In genomic region chr5:147685991-147686390, GRCh38 we compare ENCODE assay signal across 20 cellular contexts.
DNase-seq lines count a peak whose midpoint lies in the region; ATAC-seq and TF ChIP-seq lines count a peak whose summit lies in the region.
"Had no signal": no experiment of that assay in that cellular context is flagged by ENCODE, and none has a peak within 500 bp of the region (broad histone marks: within the 10 kb centered on the region; RNA-seq: fewer than 3 reads in every experiment).

No MANE protein-coding gene starts in this region.

- H3K27ac ChIP-seq in GM23248 (no peak overlapping the region), SJCRH30 (peak overlapping the region; percentile 11; the same call in 1 of the 2 replicates), foreskin keratinocyte (no peak overlapping the region)
- H3K27ac ChIP-seq: thoracic aorta had no signal

- no peak overlapping the region for H3K4me2 ChIP-seq in GM23248 (ENCODE audit: unreplicated experiment)

- no peak overlapping the region for H2AFZ ChIP-seq in GM23248

- no peaks in the 10 kb centered on the region for H3K9me3 ChIP-seq in GM23248 (ENCODE audit: low read depth)
- no peaks in the 10 kb centered on the region for H3K9me3 ChIP-seq in SJCRH30 (replicated peaks)
- H3K9me3 ChIP-seq: thoracic aorta had no signal

- no peaks in the 10 kb centered on the region for H3K36me3 ChIP-seq in GM23248 (ENCODE audit: low read depth)
- peaks cover 9% of the 10 kb centered on the region; the same call in 1 of the 2 replicates for H3K36me3 ChIP-seq in SJCRH30
- H3K36me3 ChIP-seq: thoracic aorta had no signal

- CTCF ChIA-PET in activated CD4-positive, alpha-beta T cell treated with anti-CD3 and anti-CD28 coated beads, Interleukin-2, amount 10 ng/mL, durations not matched to agents 7 days and 5 days (lab: Charles Lee): no interaction called here

- 21 to 25% methylated on average over 3 of the region's 3 CpGs for WGBS in GM23248 (ENCODE audit: low coverage in 1 of 2, low lambda C conversion rate in 2 of 2, missing lambda C conversion rate in 2 of 2), 2 experiments

- H3K4me1 ChIP-seq in GM23248 (ENCODE audit: insufficient read depth) (no peaks in the 10 kb centered on the region), SJCRH30 (no peaks in the 10 kb centered on the region; the same call in 1 of the 2 replicates), foreskin keratinocyte (no peaks in the 10 kb centered on the region)

- H3K79me2 ChIP-seq in GM23248 (ENCODE audit: insufficient read depth): no peaks in the 10 kb centered on the region

- H3K4me1 Mint-ChIP-seq in activated CD4-positive, alpha-beta T cell treated with anti-CD3 and anti-CD28 coated beads, Interleukin-2, amount 10 ng/mL, durations not matched to agents 7 days and 5 days: no peaks in the 10 kb centered on the region
- H3K4me1 Mint-ChIP-seq in stimulated activated memory B cell treated with anti-CD40 and anti-IgM and Interleukin-4, amounts not matched to agents 10 μg/mL and 1 μg/mL and 100 μg/mL, for 72 hours: no peaks in the 10 kb centered on the region
- no peaks in the 10 kb centered on the region for H3K4me1 Mint-ChIP-seq in immature natural killer cell
- H3K4me1 Mint-ChIP-seq: activated B cell treated with CpG ODN at 0.5 μM for 24 hours; activated CD4-positive, alpha-beta memory T cell treated with anti-CD3 and anti-CD28 coated beads, Interleukin-2, amount 10 ng/mL, durations not matched to agents 7 days and 5 days had no signal

- H3K4me3 ChIP-seq in GM23248: no peak overlapping the region
- no peak overlapping the region for H3K4me3 ChIP-seq in SJCRH30
- H3K4me3 ChIP-seq: thoracic aorta had no signal

- H3K27me3 ChIP-seq in GM23248 (replicated peaks; ENCODE audit: insufficient read depth) (no peaks in the 10 kb centered on the region), SJCRH30 (no peaks in the 10 kb centered on the region), foreskin keratinocyte (peaks cover 6% of the 10 kb centered on the region)

- POLR2A ChIA-PET in activated CD4-positive, alpha-beta T cell treated with anti-CD3 and anti-CD28 coated beads, Interleukin-2, amount 10 ng/mL, durations not matched to agents 7 days and 5 days (lab: Charles Lee): no interaction called here

- no peaks in the 10 kb centered on the region for H3K9me2 ChIP-seq in GM23248 (ENCODE audit: insufficient read depth)

- H3K9me3 Mint-ChIP-seq in activated CD4-positive, alpha-beta T cell treated with anti-CD3 and anti-CD28 coated beads, Interleukin-2, amount 10 ng/mL, durations not matched to agents 7 days and 5 days: no peaks in the 10 kb centered on the region
- H3K9me3 Mint-ChIP-seq in stimulated activated memory B cell treated with anti-CD40 and anti-IgM and Interleukin-4, amounts not matched to agents 10 μg/mL and 1 μg/mL and 100 μg/mL, for 72 hours: no peaks in the 10 kb centered on the region
- H3K9me3 Mint-ChIP-seq in immature natural killer cell: no peaks in the 10 kb centered on the region
- H3K9me3 Mint-ChIP-seq: activated B cell treated with CpG ODN at 0.5 μM for 24 hours; activated CD4-positive, alpha-beta memory T cell treated with anti-CD3 and anti-CD28 coated beads, Interleukin-2, amount 10 ng/mL, durations not matched to agents 7 days and 5 days; effector memory CD8-positive, alpha-beta T cell; HFFc6 had no signal

- H3K36me3 Mint-ChIP-seq in activated CD4-positive, alpha-beta T cell treated with anti-CD3 and anti-CD28 coated beads, Interleukin-2, amount 10 ng/mL, durations not matched to agents 7 days and 5 days (ENCODE audit: low read depth): no peaks in the 10 kb centered on the region
- no peaks in the 10 kb centered on the region for H3K36me3 Mint-ChIP-seq in stimulated activated memory B cell treated with anti-CD40 and anti-IgM and Interleukin-4, amounts not matched to agents 10 μg/mL and 1 μg/mL and 100 μg/mL, for 72 hours
- H3K36me3 Mint-ChIP-seq in immature natural killer cell: peaks cover 0 to 4% (median 0%) of the 10 kb centered on the region in 3 donors

- in situ Hi-C loops in GM23248 (cut with MboI): no loop called here

- H3K27me3 Mint-ChIP-seq in activated CD4-positive, alpha-beta T cell treated with anti-CD3 and anti-CD28 coated beads, Interleukin-2, amount 10 ng/mL, durations not matched to agents 7 days and 5 days: no peaks in the 10 kb centered on the region
- no peaks in the 10 kb centered on the region for H3K27me3 Mint-ChIP-seq in stimulated activated memory B cell treated with anti-CD40 and anti-IgM and Interleukin-4, amounts not matched to agents 10 μg/mL and 1 μg/mL and 100 μg/mL, for 72 hours
- H3K27me3 Mint-ChIP-seq in immature natural killer cell (ENCODE audit: low read depth in 3 of 3): peaks cover 0 to 3% (median 2%) of the 10 kb centered on the region in 3 donors
- H3K27me3 Mint-ChIP-seq: activated B cell treated with CpG ODN at 0.5 μM for 24 hours; activated CD4-positive, alpha-beta memory T cell treated with anti-CD3 and anti-CD28 coated beads, Interleukin-2, amount 10 ng/mL, durations not matched to agents 7 days and 5 days; effector memory CD8-positive, alpha-beta T cell had no signal

- no peak for TF ChIP-seq CTCF in foreskin keratinocyte (conservative IDR thresholded peaks at IDR 0.05)

- H3K9ac ChIP-seq in GM23248: no peak overlapping the region

- no peaks in the 10 kb centered on the region for H3F3A ChIP-seq in GM23248 (ENCODE audit: insufficient read depth)

- no peak overlapping the region for H3K27ac Mint-ChIP-seq in activated CD4-positive, alpha-beta T cell treated with anti-CD3 and anti-CD28 coated beads, Interleukin-2, amount 10 ng/mL, durations not matched to agents 7 days and 5 days
- no peak overlapping the region for H3K27ac Mint-ChIP-seq in stimulated activated memory B cell treated with anti-CD40 and anti-IgM and Interleukin-4, amounts not matched to agents 10 μg/mL and 1 μg/mL and 100 μg/mL, for 72 hours
- no peak overlapping the region for H3K27ac Mint-ChIP-seq in immature natural killer cell
- H3K27ac Mint-ChIP-seq: activated B cell treated with CpG ODN at 0.5 μM for 24 hours; activated CD4-positive, alpha-beta memory T cell treated with anti-CD3 and anti-CD28 coated beads, Interleukin-2, amount 10 ng/mL, durations not matched to agents 7 days and 5 days; effector memory CD8-positive, alpha-beta T cell; HFFc6 had no signal

- H4K20me1 ChIP-seq in GM23248 (ENCODE audit: insufficient read depth): no peaks in the 10 kb centered on the region

- H3K4me3 Mint-ChIP-seq in activated CD4-positive, alpha-beta T cell treated with anti-CD3 and anti-CD28 coated beads, Interleukin-2, amount 10 ng/mL, durations not matched to agents 7 days and 5 days: no peak overlapping the region
- H3K4me3 Mint-ChIP-seq in stimulated activated memory B cell treated with anti-CD40 and anti-IgM and Interleukin-4, amounts not matched to agents 10 μg/mL and 1 μg/mL and 100 μg/mL, for 72 hours: no peak overlapping the region
- no peak overlapping the region for H3K4me3 Mint-ChIP-seq in immature natural killer cell
- H3K4me3 Mint-ChIP-seq: activated B cell treated with CpG ODN at 0.5 μM for 24 hours; activated CD4-positive, alpha-beta memory T cell treated with anti-CD3 and anti-CD28 coated beads, Interleukin-2, amount 10 ng/mL, durations not matched to agents 7 days and 5 days; effector memory CD8-positive, alpha-beta T cell; HFFc6 had no signal

- ATAC-seq in foreskin keratinocyte: peak; percentile 57
- ATAC-seq in stimulated activated memory B cell treated with anti-CD40 and anti-IgM and Interleukin-4, amounts not matched to agents 10 μg/mL and 1 μg/mL and 100 μg/mL, for 72 hours: no peak
- ATAC-seq: effector memory CD8-positive, alpha-beta T cell; left lobe of liver had no signal

- peak; percentile 19 for DNase-seq in GM23248
- DNase-seq in SJCRH30: peak in 1 of 2 experiments; percentile 37
- DNase-seq in foreskin keratinocyte: peak in 1 of 2 donors; percentile 17
- DNase-seq in pons (ENCODE audit: low spot score): peak; percentile 58
- no peak for DNase-seq in activated CD4-positive, alpha-beta T cell treated with anti-CD3 and anti-CD28 coated beads, Interleukin-2, amount 10 ng/mL, durations not matched to agents 7 days and 5 days
- no peak for DNase-seq in immature natural killer cell
- DNase-seq: activated B cell treated with CpG ODN at 0.5 μM for 24 hours; activated CD4-positive, alpha-beta memory T cell treated with anti-CD3 and anti-CD28 coated beads, Interleukin-2, amount 10 ng/mL, durations not matched to agents 7 days and 5 days; activated naive CD4-positive, alpha-beta T cell treated with Interleukin-2 at 50 U/mL for 16 hours; activated T-cell treated with anti-CD3 and anti-CD28 coated beads, Interleukin-2, amount 50 U/mL, for 1 hour; effector memory CD8-positive, alpha-beta T cell; HFFc6; NCI-H2029; NCI-H510A; retina; stimulated activated CD4-positive, alpha-beta T cell treated with anti-CD3 and anti-CD28 coated beads, Interleukin-12 subunit alpha, Interleukin-12 subunit beta, amount 100 ng/mL, for 4 hours; T-helper 2 cell had no signal

Comparison
In these comparisons a context has a peak if more than half of its experiments do, and no peak if none do; other contexts are left out.
1. DNase-seq: peak in GM23248 (single experiment) and pons (single experiment); none in activated CD4-positive, alpha-beta T cell treated with anti-CD3 and anti-CD28 coated beads, Interleukin-2, amount 10 ng/mL, durations not matched to agents 7 days and 5 days (single experiment) and immature natural killer cell (0 of 3).